ENCODE assay signal across 16 cellular contexts in the genomic region with DNA sequence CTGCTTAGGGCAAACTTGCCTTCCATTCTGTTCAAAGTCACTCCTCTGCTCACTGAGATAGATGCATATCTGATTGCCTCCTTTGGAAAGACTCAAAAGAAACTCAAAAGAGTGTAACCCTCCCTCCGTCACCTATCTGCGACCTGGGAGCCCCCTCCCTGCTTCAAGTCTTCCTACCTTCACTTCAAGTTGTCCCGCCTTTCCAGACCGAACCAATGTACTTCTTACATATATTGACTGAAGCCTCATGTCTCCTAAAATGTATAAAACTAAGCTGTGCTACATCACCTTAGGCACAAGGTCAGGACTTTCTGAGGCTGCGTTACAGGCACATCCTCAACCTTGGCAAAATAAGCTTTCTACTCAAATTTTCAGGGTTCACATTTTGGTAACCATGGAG.
DNase-seq lines count a peak whose midpoint lies in the region; ATAC-seq, FAIRE-seq and TF ChIP-seq lines count a peak whose summit lies in the region.
"Had no signal": no experiment of that assay in that cellular context is flagged by ENCODE, and none has a peak within 500 bp of the region (broad histone marks: within the 10 kb centered on the region; RNA-seq: fewer than 3 reads in every experiment).

No MANE protein-coding gene starts in this region.

- H3K4me3 Mint-ChIP-seq in activated naive CD4-positive, alpha-beta T cell treated with anti-CD3 and anti-CD28 coated beads, Interleukin-2, amount 50 U/mL, for 24 hours: peak overlapping the region; percentile 33
- H3K4me3 Mint-ChIP-seq in activated naive CD4-positive, alpha-beta T cell treated with anti-CD3 and anti-CD28 coated beads for 36 hours: no peak overlapping the region
- H3K4me3 Mint-ChIP-seq in endodermal cell: no peak overlapping the region
- H3K4me3 Mint-ChIP-seq: CD14-positive monocyte had no signal

- WGBS in endodermal cell (ENCODE audit: insufficient coverage in 1 of 2, insufficient read length in 1 of 2), 2 experiments: 86 to 93% methylated on average over 5 of the region's 5 CpGs

- H3K9me3 Mint-ChIP-seq in activated naive CD4-positive, alpha-beta T cell treated with anti-CD3 and anti-CD28 coated beads, Interleukin-2, amount 50 U/mL, for 24 hours: no peaks in the 10 kb centered on the region
- H3K9me3 Mint-ChIP-seq in activated naive CD4-positive, alpha-beta T cell treated with anti-CD3 and anti-CD28 coated beads for 36 hours: peaks cover 13% of the 10 kb centered on the region
- peaks cover 22% of the 10 kb centered on the region for H3K9me3 Mint-ChIP-seq in endodermal cell

- no peaks in the 10 kb centered on the region for H3K27me3 Mint-ChIP-seq in activated naive CD4-positive, alpha-beta T cell treated with anti-CD3 and anti-CD28 coated beads, Interleukin-2, amount 50 U/mL, for 24 hours
- no peaks in the 10 kb centered on the region for H3K27me3 Mint-ChIP-seq in activated naive CD4-positive, alpha-beta T cell treated with anti-CD3 and anti-CD28 coated beads for 36 hours (ENCODE audit: low read depth)
- no peaks in the 10 kb centered on the region for H3K27me3 Mint-ChIP-seq in endodermal cell (ENCODE audit: insufficient read depth)

- intact Hi-C loops in activated naive CD4-positive, alpha-beta T cell treated with anti-CD3 and anti-CD28 coated beads for 36 hours (cut with micrococcal nuclease): loop anchor here (1.0 to 5.0 kb wide), 5 partner anchors 77 to 317 kb away; partner anchors contain the start of gene C1GALT1

- TF ChIP-seq CTCF in endodermal cell (conservative IDR thresholded peaks at IDR 0.05): no peak

- ATAC-seq in GM19395 (IDR thresholded peaks at IDR 0.05; ENCODE audit: unreplicated experiment): no peak
- no peak for ATAC-seq in HG02973 (IDR thresholded peaks at IDR 0.05; ENCODE audit: unreplicated experiment)

- FAIRE-seq in urothelium cell line (lab: Jason Lieb, UNC): peak; percentile 65
- FAIRE-seq: A204.1 had no signal

- H3K9me3 ChIP-seq in KOPT-K1 (ENCODE audit: insufficient read depth, low read length, poor library complexity, severe bottlenecking): peaks cover 19% of the 10 kb centered on the region
- H3K9me3 ChIP-seq in endodermal cell (ENCODE audit: control insufficient read depth, low read length): peaks cover 37% of the 10 kb centered on the region

- H3K4me1 ChIP-seq in endodermal cell (ENCODE audit: control insufficient read depth, insufficient read depth, low read length): peaks cover 3% of the 10 kb centered on the region

- H3K27ac ChIP-seq in KOPT-K1 (ENCODE audit: low read depth, low read length, poor library complexity, severe bottlenecking) (peak overlapping the region; percentile 51), endodermal cell (ENCODE audit: low read depth, low read length) (no peak overlapping the region)
- H3K27ac ChIP-seq: KMS-11 had no signal

- H3K36me3 Mint-ChIP-seq in activated naive CD4-positive, alpha-beta T cell treated with anti-CD3 and anti-CD28 coated beads, Interleukin-2, amount 50 U/mL, for 24 hours: no peaks in the 10 kb centered on the region
- H3K36me3 Mint-ChIP-seq in activated naive CD4-positive, alpha-beta T cell treated with anti-CD3 and anti-CD28 coated beads for 36 hours (ENCODE audit: low read depth): peaks cover 2% of the 10 kb centered on the region
- peaks cover 3% of the 10 kb centered on the region for H3K36me3 Mint-ChIP-seq in endodermal cell (ENCODE audit: low read depth)
- H3K36me3 Mint-ChIP-seq: CD14-positive monocyte had no signal

- H3K4me3 ChIP-seq in endodermal cell (ENCODE audit: low read length): peak overlapping the region; percentile 30

- no peak for DNase-seq in activated naive CD4-positive, alpha-beta T cell treated with anti-CD3 and anti-CD28 coated beads for 36 hours
- DNase-seq in endodermal cell (no peak), urothelium cell line (ENCODE audit: low spot score) (no peak), NCI-H345 (lab: John Stamatoyannopoulos, UW) (no peak)
- DNase-seq: DMS79 treated with DMSO at 0.1 percent for 48 hours, GOT3, NCI-H1417, NCI-H2029 treated with DMSO at 0.1 percent for 48 hours, NCI-H524 had no signal

- no peaks in the 10 kb centered on the region for H3K27me3 ChIP-seq in endodermal cell (ENCODE audit: control insufficient read depth, insufficient read depth, low read length, poor library complexity, severe bottlenecking)

- H3K36me3 ChIP-seq in KOPT-K1 (ENCODE audit: insufficient read depth, low read length): no peaks in the 10 kb centered on the region
- no peaks in the 10 kb centered on the region for H3K36me3 ChIP-seq in endodermal cell (ENCODE audit: control insufficient read depth, insufficient read depth, low read length)

- no peak overlapping the region for H3K9ac ChIP-seq in endodermal cell (ENCODE audit: extremely low read depth, low read length, poor library complexity, severe bottlenecking)
- H3K9ac ChIP-seq: KMS-11 had no signal

- H3K4me1 Mint-ChIP-seq in activated naive CD4-positive, alpha-beta T cell treated with anti-CD3 and anti-CD28 coated beads, Interleukin-2, amount 50 U/mL, for 24 hours: peaks cover 30% of the 10 kb centered on the region
- H3K4me1 Mint-ChIP-seq in activated naive CD4-positive, alpha-beta T cell treated with anti-CD3 and anti-CD28 coated beads for 36 hours (ENCODE audit: low read depth): peaks cover 24% of the 10 kb centered on the region
- peaks cover 44% of the 10 kb centered on the region for H3K4me1 Mint-ChIP-seq in endodermal cell

- CTCF ChIA-PET in activated naive CD4-positive, alpha-beta T cell treated with anti-CD3 and anti-CD28 coated beads for 36 hours (lab: Charles Lee): interaction anchor here (0.6 to 2.3 kb wide), 9 partner anchors 10 to 1191 kb away, joined by 3 to 8 read pairs (median 3); no protein-coding TSS in a partner anchor

- peak overlapping the region; percentile 1 for H3K27ac Mint-ChIP-seq in activated naive CD4-positive, alpha-beta T cell treated with anti-CD3 and anti-CD28 coated beads, Interleukin-2, amount 50 U/mL, for 24 hours
- no peak overlapping the region for H3K27ac Mint-ChIP-seq in activated naive CD4-positive, alpha-beta T cell treated with anti-CD3 and anti-CD28 coated beads for 36 hours
- H3K27ac Mint-ChIP-seq in endodermal cell: no peak overlapping the region
- H3K27ac Mint-ChIP-seq: CD14-positive monocyte had no signal
